ENCODE assay signal across 14 cellular contexts in the genomic region with DNA sequence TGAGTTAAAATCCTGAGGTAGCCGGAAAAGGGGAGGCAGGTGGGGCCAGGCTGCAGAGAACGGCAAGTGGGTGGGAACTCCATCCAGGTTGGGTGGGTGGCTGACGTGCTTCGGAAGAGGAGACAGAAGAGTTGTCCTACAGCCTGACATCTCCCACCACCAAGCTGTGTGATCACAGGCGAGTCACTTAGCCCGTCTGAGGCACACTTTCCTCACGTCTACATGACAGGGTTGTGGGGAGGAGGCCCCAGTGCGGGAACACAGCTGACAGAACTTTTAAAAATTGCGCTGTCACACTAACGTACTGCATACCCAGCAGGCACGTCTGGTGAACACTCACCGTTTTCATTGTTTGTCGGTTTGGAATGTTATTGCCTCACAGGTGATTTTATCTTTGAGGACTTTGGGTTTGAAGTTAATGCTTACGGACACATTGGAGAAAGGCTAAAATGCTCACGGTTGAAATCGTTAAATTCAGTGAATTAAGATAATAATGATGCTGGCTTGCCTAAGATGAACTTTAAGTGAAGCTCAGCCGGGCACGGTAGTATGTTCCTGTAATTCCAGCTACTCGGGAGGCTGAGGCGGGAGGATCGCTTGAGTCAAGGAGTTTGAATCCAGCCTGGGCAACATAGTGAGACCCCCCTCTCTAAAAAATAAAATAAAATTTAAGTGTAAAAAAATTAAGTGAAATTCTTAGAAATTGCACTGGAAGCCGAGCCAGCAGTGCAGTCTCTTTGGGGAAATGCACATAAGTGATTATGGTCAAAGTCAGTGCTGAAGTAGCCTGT. TPM values are rescaled to one million over a fixed set of nuclear protein-coding genes. Genes with fewer than 3 reads are reported as not detected.
DNase-seq lines count a peak whose midpoint lies in the region; ATAC-seq and TF ChIP-seq lines count a peak whose summit lies in the region.
"Had no signal": no experiment of that assay in that cellular context is flagged by ENCODE, and none has a peak within 500 bp of the region (broad histone marks: within the 10 kb centered on the region; RNA-seq: fewer than 3 reads in every experiment).

No MANE protein-coding gene starts in this region.

- H3K27ac Mint-ChIP-seq in activated CD8-positive, alpha-beta T cell treated with anti-CD3 and anti-CD28 coated beads for 36 hours = no peak overlapping the region
- H3K27ac Mint-ChIP-seq in activated CD8-positive, alpha-beta T cell treated with anti-CD3 and anti-CD28 coated beads, Interleukin-2, amount 10 ng/mL, durations not matched to agents 7 days and 5 days = no peak overlapping the region
- H3K27ac Mint-ChIP-seq: T-helper 1 cell treated with Interleukin-12 subunit alpha and Interleukin-12 subunit beta and Interleukin-4 antibody, amounts not matched to agents 30 μg/mL and 1 μg/mL, for 36 hours had no signal

- peaks cover 6% of the 10 kb centered on the region for H3K27me3 Mint-ChIP-seq in activated CD8-positive, alpha-beta T cell treated with anti-CD3 and anti-CD28 coated beads for 36 hours
- peaks cover 24% of the 10 kb centered on the region for H3K27me3 Mint-ChIP-seq in activated CD8-positive, alpha-beta T cell treated with anti-CD3 and anti-CD28 coated beads, Interleukin-2, amount 10 ng/mL, durations not matched to agents 7 days and 5 days (ENCODE audit: low read depth)

- intact Hi-C loops in activated CD8-positive, alpha-beta T cell treated with anti-CD3 and anti-CD28 coated beads for 36 hours (cut with micrococcal nuclease) = no loop called here
- intact Hi-C loops in body of pancreas (cut with DNase I) = loop anchor here (10.0 kb wide), 1 partner anchor 59 kb away; no protein-coding TSS in a partner anchor

- TF ChIP-seq CTCF in activated CD8-positive, alpha-beta T cell treated with anti-CD3 and anti-CD28 coated beads for 36 hours (IDR thresholded peaks at IDR 0.05) = no peak
- no peak for TF ChIP-seq CTCF in smooth muscle cell (IDR thresholded peaks at IDR 0.05; ENCODE audit: borderline replicate concordance, insufficient read depth, poor library complexity, severe bottlenecking)
- TF ChIP-seq CTCF in body of pancreas (IDR thresholded peaks at IDR 0.05) = no peak

- H3K4me3 ChIP-seq in smooth muscle cell = no peak overlapping the region
- H3K4me3 ChIP-seq in body of pancreas = no peak overlapping the region

- no peak overlapping the region for H3K9ac ChIP-seq in smooth muscle cell (ENCODE audit: low read depth)

- H3K36me3 ChIP-seq in smooth muscle cell (ENCODE audit: low read depth) = no peaks in the 10 kb centered on the region
- H3K36me3 ChIP-seq in body of pancreas (replicated peaks in 1 of 2; ENCODE audit: insufficient read depth in 1 of 2, low read depth in 2 of 2) = no peaks in the 10 kb centered on the region

- no peak overlapping the region for H2AFZ ChIP-seq in smooth muscle cell (ENCODE audit: low read depth)

- no peak overlapping the region for H3K27ac ChIP-seq in smooth muscle cell (ENCODE audit: low read depth)
- no peak overlapping the region for H3K27ac ChIP-seq in body of pancreas

- ATAC-seq in activated CD8-positive, alpha-beta T cell treated with anti-CD3 and anti-CD28 coated beads for 36 hours = peak; percentile 39
- no peak for ATAC-seq in activated CD8-positive, alpha-beta T cell treated with anti-CD3 and anti-CD28 coated beads, Interleukin-2, amount 10 ng/mL, durations not matched to agents 7 days and 5 days
- ATAC-seq in body of pancreas (no peak), HG02798 (IDR thresholded peaks at IDR 0.05; ENCODE audit: poor library complexity, unreplicated experiment) (no peak)

- TF ChIP-seq POLR2A in body of pancreas (IDR thresholded peaks at IDR 0.05) = no peak

- H3K36me3 Mint-ChIP-seq in activated CD8-positive, alpha-beta T cell treated with anti-CD3 and anti-CD28 coated beads for 36 hours (ENCODE audit: low read depth) = no peaks in the 10 kb centered on the region
- peaks cover 1% of the 10 kb centered on the region for H3K36me3 Mint-ChIP-seq in activated CD8-positive, alpha-beta T cell treated with anti-CD3 and anti-CD28 coated beads, Interleukin-2, amount 10 ng/mL, durations not matched to agents 7 days and 5 days (ENCODE audit: low read depth)

- H3K4me1 Mint-ChIP-seq in activated CD8-positive, alpha-beta T cell treated with anti-CD3 and anti-CD28 coated beads for 36 hours (ENCODE audit: low read depth) = peaks cover 8% of the 10 kb centered on the region
- H3K4me1 Mint-ChIP-seq in activated CD8-positive, alpha-beta T cell treated with anti-CD3 and anti-CD28 coated beads, Interleukin-2, amount 10 ng/mL, durations not matched to agents 7 days and 5 days (ENCODE audit: low read depth) = peaks cover 2% of the 10 kb centered on the region

- WGBS in smooth muscle cell (ENCODE audit: low lambda C conversion rate) = 54% methylated on average over 22 of the region's 22 CpGs
- 92% methylated on average over 22 of the region's 22 CpGs for WGBS in body of pancreas, 2 donors

- no peaks in the 10 kb centered on the region for H3K27me3 ChIP-seq in smooth muscle cell (ENCODE audit: low read depth)
- H3K27me3 ChIP-seq in body of pancreas = no peaks in the 10 kb centered on the region

- H3K9me3 Mint-ChIP-seq in activated CD8-positive, alpha-beta T cell treated with anti-CD3 and anti-CD28 coated beads for 36 hours = no peaks in the 10 kb centered on the region
- H3K9me3 Mint-ChIP-seq in activated CD8-positive, alpha-beta T cell treated with anti-CD3 and anti-CD28 coated beads, Interleukin-2, amount 10 ng/mL, durations not matched to agents 7 days and 5 days (ENCODE audit: insufficient read depth) = peaks cover 5% of the 10 kb centered on the region

- H3K4me1 ChIP-seq in smooth muscle cell (ENCODE audit: low read depth) (peaks cover 16% of the 10 kb centered on the region), body of pancreas (peaks cover 6% of the 10 kb centered on the region)

- H3K79me2 ChIP-seq in smooth muscle cell (ENCODE audit: low read depth) = no peaks in the 10 kb centered on the region

- CTCF ChIA-PET in activated CD8-positive, alpha-beta T cell treated with anti-CD3 and anti-CD28 coated beads for 36 hours (lab: Charles Lee) = interaction anchor here (0.5 to 1.1 kb wide), 2 partner anchors 17 to 292 kb away, joined by 3 read pairs; no protein-coding TSS in a partner anchor
- CTCF ChIA-PET in activated CD8-positive, alpha-beta T cell treated with anti-CD3 and anti-CD28 coated beads, Interleukin-2, amount 10 ng/mL, durations not matched to agents 7 days and 5 days (lab: Charles Lee) = no interaction called here

- H3F3A ChIP-seq in smooth muscle cell (ENCODE audit: low read depth) = peaks cover 12% of the 10 kb centered on the region

- DNase-seq in activated CD8-positive, alpha-beta T cell treated with anti-CD3 and anti-CD28 coated beads for 36 hours = peak; percentile 10
- no peak for DNase-seq in activated CD8-positive, alpha-beta T cell treated with anti-CD3 and anti-CD28 coated beads, Interleukin-2, amount 10 ng/mL, durations not matched to agents 7 days and 5 days
- DNase-seq in HuH-7 (ENCODE audit: low spot score) = peak; percentile 40
- peak; percentile 87 for DNase-seq in islet precursor cell
- DNase-seq in smooth muscle cell (lab: John Stamatoyannopoulos, UW; ENCODE audit: unreplicated experiment) = no peak
- no peak for DNase-seq in globus pallidus (ENCODE audit: low spot score)
- DNase-seq in body of pancreas = no peak
- DNase-seq: activated T-cell treated with anti-CD3 and anti-CD28 coated beads, Interleukin-2, amount 50 U/mL, for 1 hour; NCI-H1436 treated with DMSO at 0.1 percent for 48 hours; NK-92 treated with Interleukin-12 subunit alpha and Interleukin-12 subunit beta, amount 100 ng/mL, for 24 hours; posterior cingulate gyrus; Right ventricle myocardium superior had no signal

- H4K20me1 ChIP-seq in smooth muscle cell (ENCODE audit: low read depth) = no peaks in the 10 kb centered on the region

- H3K4me3 Mint-ChIP-seq in activated CD8-positive, alpha-beta T cell treated with anti-CD3 and anti-CD28 coated beads for 36 hours = no peak overlapping the region
- no peak overlapping the region for H3K4me3 Mint-ChIP-seq in activated CD8-positive, alpha-beta T cell treated with anti-CD3 and anti-CD28 coated beads, Interleukin-2, amount 10 ng/mL, durations not matched to agents 7 days and 5 days
- H3K4me3 Mint-ChIP-seq: T-helper 1 cell treated with Interleukin-12 subunit alpha and Interleukin-12 subunit beta and Interleukin-4 antibody, amounts not matched to agents 30 μg/mL and 1 μg/mL, for 36 hours had no signal

- POLR2A ChIA-PET in activated CD8-positive, alpha-beta T cell treated with anti-CD3 and anti-CD28 coated beads for 36 hours (lab: Charles Lee) = no interaction called here
- POLR2A ChIA-PET in activated CD8-positive, alpha-beta T cell treated with anti-CD3 and anti-CD28 coated beads, Interleukin-2, amount 10 ng/mL, durations not matched to agents 7 days and 5 days (lab: Charles Lee) = no interaction called here

- H3K4me2 ChIP-seq in smooth muscle cell = peak overlapping the region; percentile 34

- H3K9me3 ChIP-seq in smooth muscle cell (replicated peaks; ENCODE audit: low read depth) (peaks cover 5% of the 10 kb centered on the region), body of pancreas (peaks cover 0 to 5% (median 0%) of the 10 kb centered on the region in 3 donors)

RNA-seq across cellular contexts. Expression of a gene that starts 8.9 kb away (rescaled TPM):
- total RNA-seq in activated CD8-positive, alpha-beta T cell treated with anti-CD3 and anti-CD28 coated beads for 36 hours = 10 to 100 TPM; 17.3 to 19.4 TPM
- total RNA-seq in activated CD8-positive, alpha-beta T cell treated with anti-CD3 and anti-CD28 coated beads, Interleukin-2, amount 10 ng/mL, durations not matched to agents 7 days and 5 days = 10 to 100 TPM; 32.7 to 34.6 TPM
- total RNA-seq in smooth muscle cell = 6.5 and 14.7 TPM in 2 replicates
- polyA plus RNA-seq in smooth muscle cell = 22.9 and 27.3 TPM in 2 replicates
- total RNA-seq in body of pancreas = 1 to 10 TPM; 2.0 to 3.1 TPM

Comparison
In these comparisons a context has a peak if more than half of its experiments do, and no peak if none do; other contexts are left out.
1. DNase-seq: peak in activated CD8-positive, alpha-beta T cell treated with anti-CD3 and anti-CD28 coated beads for 36 hours (single experiment), HuH-7 (single experiment) and islet precursor cell (single experiment); none in activated CD8-positive, alpha-beta T cell treated with anti-CD3 and anti-CD28 coated beads, Interleukin-2, amount 10 ng/mL, durations not matched to agents 7 days and 5 days (single experiment), smooth muscle cell (single experiment), globus pallidus (single experiment) and body of pancreas (0 of 4).